In genomic region chr3:32885283-32885935, GRCh38 we compare ENCODE assay signal across 21 cellular contexts.
"Had no signal": no experiment of that assay in that cellular context is flagged by ENCODE, and none has a peak within 500 bp of the region (broad histone marks: within the 10 kb centered on the region; RNA-seq: fewer than 3 reads in every experiment).

No MANE protein-coding gene starts in this region.

- DNase-seq: activated B cell treated with CpG ODN at 0.5 μM for 24 hours; activated CD4-positive, alpha-beta memory T cell treated with anti-CD3 and anti-CD28 coated beads for 36 hours; activated CD4-positive, alpha-beta T cell treated with anti-CD3 and anti-CD28 coated beads for 4 hours; activated gamma-delta T cell treated with Interleukin-2 at 50 U/mL for 16 hours; activated T-cell treated with anti-CD3 and anti-CD28 coated beads for 4 hours; adrenal gland; effector memory CD8-positive, alpha-beta T cell; foreskin fibroblast; hypothalamus; mucosa of descending colon; naive B cell; stimulated activated CD4-positive, alpha-beta T cell treated with anti-CD3 and anti-CD28 coated beads, Interleukin-15, amount 100 ng/mL, for 24 hours; stimulated activated CD4-positive, alpha-beta T cell treated with anti-CD3 and anti-CD28 coated beads, Interleukin-4, amount 100 ng/mL, for 1 hour; SW 1271 had no signal

- H3K9me3 ChIP-seq: adrenal gland, mucosa of descending colon, neutrophil, right atrium auricular region, thoracic aorta had no signal

- ATAC-seq: activated naive CD4-positive, alpha-beta T cell treated with anti-CD3 and anti-CD28 coated beads, Interleukin-2, amount 50 U/mL, for 72 hours; effector memory CD8-positive, alpha-beta T cell; left lobe of liver had no signal

- H3K27ac ChIP-seq: adrenal gland, epithelial cell of prostate, neutrophil, right atrium auricular region, skin epidermis, thoracic aorta had no signal

- H3K4me3 ChIP-seq: adrenal gland, mucosa of descending colon, right atrium auricular region, skin epidermis, thoracic aorta had no signal

- H3K27me3 ChIP-seq: adrenal gland, neutrophil, right atrium auricular region had no signal

- H3K4me1 ChIP-seq: adrenal gland, right atrium auricular region had no signal

- H3K36me3 ChIP-seq: adrenal gland, neutrophil, right atrium auricular region, thoracic aorta had no signal
